Comparison of ENCODE assay signal across 17 cellular contexts in the genomic region with DNA sequence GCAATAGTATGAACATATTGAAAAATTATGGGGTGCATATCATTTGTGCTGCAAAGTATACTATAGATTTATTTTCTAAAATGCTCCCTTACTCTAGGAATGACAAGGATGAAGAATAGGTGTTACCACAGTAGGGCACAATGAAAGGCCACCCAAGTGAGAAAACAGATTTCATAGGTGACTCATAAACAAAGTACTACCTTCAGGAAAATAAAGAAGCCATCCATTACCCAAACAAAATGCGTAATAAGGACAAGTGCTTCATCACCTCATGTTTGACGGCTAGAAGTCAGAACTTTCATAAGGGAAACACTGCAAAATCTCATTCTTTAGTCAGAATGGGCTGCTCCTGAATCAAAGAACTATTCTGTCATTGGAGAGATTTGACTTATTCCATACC.
DNase-seq lines count a peak whose midpoint lies in the region; ATAC-seq, FAIRE-seq and TF ChIP-seq lines count a peak whose summit lies in the region.
"Had no signal": no experiment of that assay in that cellular context is flagged by ENCODE, and none has a peak within 500 bp of the region (broad histone marks: within the 10 kb centered on the region; RNA-seq: fewer than 3 reads in every experiment).

No MANE protein-coding gene starts in this region.

- H4K20me1 ChIP-seq in HCT116 (ENCODE audit: insufficient read depth) (no peaks in the 10 kb centered on the region), H1 (replicated peaks in 1 of 2; ENCODE audit: control insufficient read depth in 1 of 2, insufficient read depth in 2 of 2, low read length in 2 of 2) (no peaks in the 10 kb centered on the region), neural progenitor cell (ENCODE audit: low read depth) (no peaks in the 10 kb centered on the region)

- H3K4me1 ChIP-seq in HCT116 (ENCODE audit: control insufficient read depth in 1 of 2, insufficient read depth in 2 of 2, low read length in 2 of 2), result peaks cover 0 to 7% of the 10 kb centered on the region in 2 experiments; a peak in 2 of 4 replicates
- no peaks in the 10 kb centered on the region for H3K4me1 ChIP-seq in H1 (replicated peaks in 1 of 4; ENCODE audit: control insufficient read depth in 3 of 4, insufficient read depth in 4 of 4, low read length in 3 of 4)
- H3K4me1 ChIP-seq in neural progenitor cell, result no peaks in the 10 kb centered on the region
- H3K4me1 ChIP-seq: SJCRH30 had no signal

- H3K9ac ChIP-seq in HCT116 (ENCODE audit: low read length) (no peak overlapping the region), H1 (replicated peaks in 1 of 4; ENCODE audit: extremely low read depth in 1 of 4, low read depth in 3 of 4, low read length in 3 of 4) (no peak overlapping the region), neural progenitor cell (no peak overlapping the region)

- H3K27me3 ChIP-seq in HCT116 (ENCODE audit: insufficient read depth, low read length) (no peaks in the 10 kb centered on the region), H1 (replicated peaks in 1 of 4; ENCODE audit: control insufficient read depth in 3 of 4, extremely low read depth in 1 of 4, insufficient read depth in 3 of 4, low read length in 3 of 4) (no peaks in the 10 kb centered on the region), neural progenitor cell (no peaks in the 10 kb centered on the region)
- H3K27me3 ChIP-seq: SJCRH30 had no signal

- TF ChIP-seq RAD21 in HCT116 (IDR thresholded peaks at IDR 0.05; ENCODE audit: low read depth) (no peak), H1 (IDR thresholded peaks at IDR 0.05 in 1 of 2, conservative IDR thresholded peaks at IDR 0.05 in 1 of 2; ENCODE audit: low read depth in 2 of 2, low read length in 2 of 2) (no peak)

- CTCF ChIA-PET in HCT116 (lab: Charles Lee), result interaction anchor here (0.8 to 2.3 kb wide), 3 partner anchors 333 to 342 kb away, joined by 3 to 19 read pairs (median 14); no protein-coding TSS in a partner anchor
- CTCF ChIA-PET in H1 (lab: Charles Lee; ENCODE audit: partially characterized antibody), result interaction anchor here (0.6 to 4.7 kb wide), 24 partner anchors 10 to 340 kb away, joined by 3 to 29 read pairs (median 4); a partner anchor contains a TSS
- CTCF ChIA-PET in MCF 10A (lab: Yijun Ruan, JAX), result interaction anchor here (0.8 to 3.9 kb wide), 12 partner anchors 15 to 992 kb away, joined by 3 to 43 read pairs (median 5); no protein-coding TSS in a partner anchor

- no peak overlapping the region for H2BK5ac ChIP-seq in H1 (ENCODE audit: low read depth, low read length)

- H3K4me3 Mint-ChIP-seq in neural progenitor cell (no peak overlapping the region), MCF 10A (ENCODE audit: unreplicated experiment) (no peak overlapping the region)
- H3K4me3 Mint-ChIP-seq: CD4-positive, CD25-positive, alpha-beta regulatory T cell; HFFc6 had no signal

- H3K9me3 ChIP-seq in HCT116 (ENCODE audit: control insufficient read depth in 1 of 2, insufficient read depth in 1 of 2, low read depth in 1 of 2, low read length in 2 of 2) (no peaks in the 10 kb centered on the region), H1 (ENCODE audit: insufficient read depth in 2 of 2, low read depth in 1 of 2, low read length in 1 of 2) (no peaks in the 10 kb centered on the region), neural progenitor cell (ENCODE audit: low read depth) (no peaks in the 10 kb centered on the region)
- H3K9me3 ChIP-seq: SJCRH30 had no signal

- BruUV-seq in HCT116 (replicated peaks; lab: Mats Ljungman, UMichigan) (no TSS peak), MCF 10A (replicated peaks; lab: Mats Ljungman, UMichigan) (no TSS peak)

- no peak overlapping the region for H2BK20ac ChIP-seq in H1 (ENCODE audit: low read length)

- FAIRE-seq in H1 (lab: Jason Lieb, UNC) (no peak), urothelium cell line (lab: Jason Lieb, UNC) (no peak)

- no peak overlapping the region for H2BK12ac ChIP-seq in H1 (ENCODE audit: low read depth, low read length)

- no peaks in the 10 kb centered on the region for H3K4me1 Mint-ChIP-seq in neural progenitor cell
- no peaks in the 10 kb centered on the region for H3K4me1 Mint-ChIP-seq in MCF 10A (ENCODE audit: insufficient read depth, unreplicated experiment)
- H3K4me1 Mint-ChIP-seq: CD4-positive, CD25-positive, alpha-beta regulatory T cell had no signal

- 98% methylated on average over 2 of the region's 2 CpGs; no CpG with 5 or more reads in 1 of the 2 experiments for WGBS in H1 (ENCODE audit: extremely low coverage in 1 of 2, insufficient coverage in 1 of 2, insufficient read length in 1 of 2, insufficient replicate concordance in 2 of 2, low coverage in 1 of 2, low lambda C conversion rate in 2 of 2, missing lambda C conversion rate in 1 of 2), 2 experiments

- no peak overlapping the region for H3K14ac ChIP-seq in H1 (ENCODE audit: insufficient read length)

- H3K23ac ChIP-seq in H1 (ENCODE audit: insufficient read length), result no peak overlapping the region

- H3K36me3 ChIP-seq in HCT116 (ENCODE audit: control insufficient read depth in 1 of 2, insufficient read depth in 2 of 2, low read length in 2 of 2) (no peaks in the 10 kb centered on the region), H1 (ENCODE audit: control insufficient read depth in 2 of 4, insufficient read depth in 4 of 4, low read length in 3 of 4) (no peaks in the 10 kb centered on the region), neural progenitor cell (no peaks in the 10 kb centered on the region)
- H3K36me3 ChIP-seq: SJCRH30 had no signal

- H4K5ac ChIP-seq in H1 (ENCODE audit: insufficient read length, low read depth, low read length), result no peak overlapping the region

- no peak overlapping the region for H3K18ac ChIP-seq in H1 (ENCODE audit: extremely low read depth, low read length)

- H3K9me3 Mint-ChIP-seq in neural progenitor cell, result no peaks in the 10 kb centered on the region
- no peaks in the 10 kb centered on the region for H3K9me3 Mint-ChIP-seq in MCF 10A (ENCODE audit: unreplicated experiment)
- H3K9me3 Mint-ChIP-seq: CD4-positive, CD25-positive, alpha-beta regulatory T cell; HFFc6 had no signal

- no peaks in the 10 kb centered on the region for H3K79me2 ChIP-seq in HCT116 (ENCODE audit: insufficient read depth, low read length)
- no peaks in the 10 kb centered on the region for H3K79me2 ChIP-seq in H1 (ENCODE audit: control insufficient read depth in 1 of 2, insufficient read depth in 2 of 2, low read length in 2 of 2)
- no peaks in the 10 kb centered on the region for H3K79me2 ChIP-seq in neural progenitor cell (ENCODE audit: low read depth)

- no peaks in the 10 kb centered on the region for H3K23me2 ChIP-seq in H1 (ENCODE audit: low read depth, low read length)

- no peak for TF ChIP-seq EP300 in H1 (IDR thresholded peaks at IDR 0.05; ENCODE audit: borderline replicate concordance in 1 of 2, low read depth in 2 of 2, low read length in 2 of 2)

- in situ Hi-C loops in GM13977 (cut with MboI; ENCODE audit: low pct_unique_long_range_greater_than_20kb, low sequenced_read_pairs, unreplicated experiment), result no loop called here

- no peaks in the 10 kb centered on the region for H3K79me1 ChIP-seq in H1 (ENCODE audit: low read depth, low read length)

- peak; percentile 17 for DNase-seq in ELR (ENCODE audit: low read depth)
- no peak for DNase-seq in HCT116 (ENCODE audit: low read depth, low spot score)
- no peak for DNase-seq in H1 (ENCODE audit: low read depth in 1 of 2, low spot score in 2 of 2)
- no peak for DNase-seq in neural progenitor cell (ENCODE audit: low spot score)
- no peak for DNase-seq in GM13977 (ENCODE audit: low spot score)
- no peak for DNase-seq in MCF 10A (ENCODE audit: unreplicated experiment)
- DNase-seq in pons (ENCODE audit: low spot score), result no peak
- no peak for DNase-seq in urothelium cell line (ENCODE audit: low spot score)
- DNase-seq: DMS 273 treated with DMSO at 0.1 percent for 48 hours, DMS79 treated with DMSO at 0.1 percent for 48 hours, NCI-H2029 treated with DMSO at 0.1 percent for 48 hours had no signal

- no peaks in the 10 kb centered on the region for H3K9me2 ChIP-seq in HCT116 (ENCODE audit: insufficient read depth)

- H3K4ac ChIP-seq in H1 (replicated peaks; ENCODE audit: insufficient read length, low read depth, low read length), result no peak overlapping the region

- no peak for TF ChIP-seq CTCF in HCT116 (IDR thresholded peaks at IDR 0.05 in 2 of 3, conservative IDR thresholded peaks at IDR 0.05 in 1 of 3; ENCODE audit: borderline replicate concordance in 1 of 3, insufficient read depth in 1 of 3, low read depth in 2 of 3, low read length in 2 of 3)
- TF ChIP-seq CTCF in H1 (IDR thresholded peaks at IDR 0.05; ENCODE audit: control extremely low read depth in 1 of 3, insufficient read depth in 1 of 3, low read depth in 1 of 3, low read length in 3 of 3), result no peak
- no peak for TF ChIP-seq CTCF in neural progenitor cell (IDR thresholded peaks at IDR 0.05)
- no peak for TF ChIP-seq CTCF in GM13977 (IDR thresholded peaks at IDR 0.05; ENCODE audit: extremely low read depth, insufficient read depth, missing control alignments)
- TF ChIP-seq CTCF in MCF 10A (IDR thresholded peaks at IDR 0.05; ENCODE audit: unreplicated experiment), result no peak

- H4K91ac ChIP-seq in H1 (replicated peaks; ENCODE audit: insufficient read length, low read length), result no peak overlapping the region

- no peak overlapping the region for H4K8ac ChIP-seq in H1 (ENCODE audit: extremely low read depth, insufficient read depth, low read length)

- RAD21 ChIA-PET in HCT116 (lab: Charles Lee; ENCODE audit: low non-redundant PET in 1 of 2, low total read pairs in 2 of 2, uncharacterized antibody in 2 of 2, unreplicated experiment in 2 of 2), result no interaction called here

- no peak for ATAC-seq in HCT116

- no peaks in the 10 kb centered on the region for H3K36me3 Mint-ChIP-seq in neural progenitor cell
- no peaks in the 10 kb centered on the region for H3K36me3 Mint-ChIP-seq in MCF 10A (ENCODE audit: insufficient read depth, unreplicated experiment)
- H3K36me3 Mint-ChIP-seq: CD4-positive, CD25-positive, alpha-beta regulatory T cell had no signal

- H2BK15ac ChIP-seq in H1 (ENCODE audit: low read length), result no peak overlapping the region

- intact Hi-C loops in HCT116 (cut with micrococcal nuclease), result loop anchor here (1.0 kb wide), 2 partner anchors 334 to 342 kb away; no protein-coding TSS in a partner anchor
- intact Hi-C loops in MCF 10A (cut with micrococcal nuclease), result loop anchor here (1.0 kb wide), 2 partner anchors 334 to 342 kb away; no protein-coding TSS in a partner anchor

- H3K4me2 ChIP-seq in HCT116 (ENCODE audit: low read length), result no peak overlapping the region
- H3K4me2 ChIP-seq in H1 (ENCODE audit: insufficient read depth in 1 of 2, low read depth in 2 of 2, low read length in 2 of 2), result no peak overlapping the region
- H3K4me2 ChIP-seq in neural progenitor cell, result no peak overlapping the region

- H3K27ac Mint-ChIP-seq in neural progenitor cell (no peak overlapping the region), MCF 10A (ENCODE audit: low read depth, unreplicated experiment) (no peak overlapping the region)
- H3K27ac Mint-ChIP-seq: CD4-positive, CD25-positive, alpha-beta regulatory T cell; HFFc6 had no signal

- no peaks in the 10 kb centered on the region for H3F3A ChIP-seq in neural progenitor cell (ENCODE audit: low read depth)

- H3K27ac ChIP-seq in HCT116 (ENCODE audit: low read depth, low read length) (no peak overlapping the region), H1 (ENCODE audit: low read depth, low read length) (no peak overlapping the region), neural progenitor cell (no peak overlapping the region)
- H3K27ac ChIP-seq: HL-60, SJCRH30 had no signal

- POLR2A ChIA-PET in HCT116 (lab: Charles Lee) (no interaction called here), H1 (lab: Charles Lee; ENCODE audit: partially characterized antibody) (no interaction called here), MCF 10A (lab: Yijun Ruan, JAX) (no interaction called here)

- no peak overlapping the region for H3K4me3 ChIP-seq in HCT116 (replicated peaks in 1 of 2; ENCODE audit: low read depth in 1 of 2, low read length in 2 of 2)
- H3K4me3 ChIP-seq in H1 (ENCODE audit: extremely low read depth in 1 of 4, insufficient read depth in 2 of 4, low read depth in 3 of 4, low read length in 4 of 4), result no peak overlapping the region
- H3K4me3 ChIP-seq in neural progenitor cell, result no peak overlapping the region
- H3K4me3 ChIP-seq: GM12878, K562, SJCRH30 had no signal

- peak overlapping the region; percentile 54 for H2AFZ ChIP-seq in HCT116 (ENCODE audit: low read depth, low read length, poor library complexity, severe bottlenecking)
- H2AFZ ChIP-seq in H1 (ENCODE audit: low read length), result 0 out of 2 replicates have a peak overlapping the region, but pooled peaks have one; percentile 42
- H2AFZ ChIP-seq in neural progenitor cell (replicated peaks), result peak overlapping the region; percentile 81

- no peak overlapping the region for H2AK5ac ChIP-seq in H1 (ENCODE audit: low read depth, low read length)

- no peaks in the 10 kb centered on the region for H3K27me3 Mint-ChIP-seq in neural progenitor cell (ENCODE audit: insufficient read depth, low read depth)
- peaks cover 31% of the 10 kb centered on the region for H3K27me3 Mint-ChIP-seq in MCF 10A (ENCODE audit: insufficient read depth, unreplicated experiment)
- H3K27me3 Mint-ChIP-seq: CD4-positive, CD25-positive, alpha-beta regulatory T cell had no signal

- no peak overlapping the region for H2BK120ac ChIP-seq in H1 (replicated peaks; ENCODE audit: low read depth, low read length)

- no peak for TF ChIP-seq POLR2A in HCT116 (IDR thresholded peaks at IDR 0.05; ENCODE audit: borderline replicate concordance, extremely low read depth, insufficient read depth, insufficient read length)
- TF ChIP-seq POLR2A in H1 (IDR thresholded peaks at IDR 0.05; ENCODE audit: control extremely low read depth in 1 of 2, low read depth in 2 of 2, low read length in 2 of 2), result no peak

- H3K56ac ChIP-seq in H1 (replicated peaks; ENCODE audit: insufficient read length, low read depth, low read length), result no peak overlapping the region
